Comparison of ENCODE assay signal across 1 cellular context in genomic region chr12:108860443-108860842, GRCh38.
TF ChIP-seq lines count a peak whose summit lies in the region.

No MANE protein-coding gene starts in this region.

TF ChIP-seq in H1, 55 proteins besides CTCF, POLR2A, EP300 and RAD21:
- TF ChIP-seq PHF8 (conservative IDR thresholded peaks at IDR 0.05; ENCODE audit: low read depth, low read length) (no peak), CEBPB (IDR thresholded peaks at IDR 0.05; ENCODE audit: low read depth, low read length) (no peak), SAP30 (IDR thresholded peaks at IDR 0.05; ENCODE audit: insufficient read depth, insufficient replicate concordance, low read length) (no peak), JUND (IDR thresholded peaks at IDR 0.05; ENCODE audit: low read length) (no peak), SP2 (IDR thresholded peaks at IDR 0.05; ENCODE audit: low read length) (no peak), MAX (IDR thresholded peaks at IDR 0.05) (no peak), KDM1A (IDR thresholded peaks at IDR 0.05; ENCODE audit: borderline replicate concordance, low read length) (no peak), TAF1 (IDR thresholded peaks at IDR 0.05; ENCODE audit: low read depth, low read length) (no peak), POU5F1 (IDR thresholded peaks at IDR 0.05; ENCODE audit: low read depth, low read length) (no peak), SP1 (IDR thresholded peaks at IDR 0.05; ENCODE audit: low read depth, low read length) (no peak), USF2 (IDR thresholded peaks at IDR 0.05; ENCODE audit: low read length) (no peak), GABPA (IDR thresholded peaks at IDR 0.05; ENCODE audit: borderline replicate concordance, insufficient read depth, low read length) (no peak), SIRT6 (IDR thresholded peaks at IDR 0.05; ENCODE audit: low read length) (no peak), CBX8 (IDR thresholded peaks at IDR 0.05; ENCODE audit: borderline replicate concordance, low read depth, low read length) (no peak), SIN3A (conservative IDR thresholded peaks at IDR 0.05 in 1 of 2, IDR thresholded peaks at IDR 0.05 in 1 of 2; ENCODE audit: low read depth in 1 of 2, low read length in 2 of 2) (no peak), BRCA1 (IDR thresholded peaks at IDR 0.05; ENCODE audit: low read depth, low read length) (no peak), RXRA (IDR thresholded peaks at IDR 0.05; ENCODE audit: insufficient read depth, low read depth, low read length) (no peak)
TF ChIP-seq in H1: peak in this region for 0.
